8 cellular contexts compared by ENCODE assay signal in the genomic region with DNA sequence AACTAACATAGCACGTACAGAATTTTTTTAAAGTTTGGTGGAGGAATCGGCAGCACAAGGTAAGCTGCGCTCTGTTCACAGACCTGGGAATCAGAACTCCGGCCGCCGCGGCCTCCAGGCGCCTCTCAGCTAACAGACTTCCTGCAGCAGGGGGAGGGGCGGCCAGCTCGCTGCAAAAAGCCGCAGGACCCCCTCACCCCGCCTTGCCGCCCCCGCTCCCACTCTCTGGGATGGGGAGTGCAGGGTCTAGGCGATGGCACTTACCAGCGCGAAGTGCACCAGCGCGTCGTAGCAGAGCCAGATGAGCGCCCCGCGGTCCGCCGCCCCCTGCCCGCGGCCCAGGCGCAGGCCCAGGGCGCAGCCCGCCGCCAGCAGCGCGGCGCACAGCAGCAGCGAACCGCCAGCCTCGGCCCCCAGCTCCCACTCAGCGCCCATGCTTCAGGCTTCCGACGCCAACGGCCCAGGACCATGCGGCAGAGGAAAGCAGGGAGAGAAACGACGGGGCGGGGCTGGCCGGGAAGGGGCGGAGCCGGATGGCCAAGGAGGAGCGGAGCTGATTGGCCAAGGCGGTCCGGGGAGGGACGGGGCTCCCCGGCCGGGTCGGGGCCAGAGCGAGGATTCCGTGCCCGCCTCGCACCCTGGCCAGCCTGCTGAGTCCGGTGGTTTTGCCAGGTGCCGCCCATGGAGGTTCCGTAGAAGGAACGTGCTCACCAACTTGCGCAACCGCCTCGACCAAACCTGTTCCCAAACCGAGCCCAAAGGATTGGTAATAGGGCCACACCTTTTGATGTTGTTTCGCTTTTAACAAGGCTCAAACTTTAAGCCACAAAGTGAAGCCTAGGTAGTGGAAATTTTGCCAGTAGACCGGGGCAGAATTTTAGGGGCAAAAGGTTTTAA. TPM values are rescaled to one million over a fixed set of nuclear protein-coding genes. Genes with fewer than 3 reads are reported as not detected.
DNase-seq lines count a peak whose midpoint lies in the region; ATAC-seq and TF ChIP-seq lines count a peak whose summit lies in the region.

A gene (minus strand): TSS at position 497 of the 897 bp plus-strand sequence. CDS start 62 bp downstream, at position 435.

- CTCF ChIA-PET in activated CD8-positive, alpha-beta memory T cell treated with anti-CD3 and anti-CD28 coated beads, Interleukin-2, amount 10 ng/mL, durations not matched to agents 7 days and 5 days (lab: Charles Lee) = interaction anchor here (0.7 to 1.9 kb wide), 5 partner anchors 10 to 280 kb away, joined by 3 to 5 read pairs (median 5); a partner anchor contains a TSS

- peak; percentile 30 for TF ChIP-seq CTCF in endodermal cell (conservative IDR thresholded peaks at IDR 0.05)

- H3K9me3 ChIP-seq in NT2/D1 (ENCODE audit: insufficient read depth, low read length) (no peaks in the 10 kb centered on the region), endodermal cell (ENCODE audit: control insufficient read depth, low read length) (no peaks in the 10 kb centered on the region)

- H3K27ac Mint-ChIP-seq in activated CD8-positive, alpha-beta memory T cell treated with anti-CD3 and anti-CD28 coated beads, Interleukin-2, amount 10 ng/mL, durations not matched to agents 7 days and 5 days = peak within 1 kb of the TSS; percentile 81
- peak within 1 kb of the TSS; percentile 84 for H3K27ac Mint-ChIP-seq in endodermal cell

- peak; percentile 95 for ATAC-seq in GM19467 (IDR thresholded peaks at IDR 0.05; ENCODE audit: unreplicated experiment)
- peak; percentile 100 for ATAC-seq in activated CD8-positive, alpha-beta memory T cell treated with anti-CD3 and anti-CD28 coated beads, Interleukin-2, amount 10 ng/mL, durations not matched to agents 7 days and 5 days

- H3K4me1 ChIP-seq in NT2/D1 (ENCODE audit: insufficient read depth, insufficient read length) (no peaks in the 10 kb centered on the region), endodermal cell (ENCODE audit: control insufficient read depth, insufficient read depth, low read length) (peaks cover 4% of the 10 kb centered on the region)

- 2 to 7% methylated on average over 19 to 69 of the region's 69 CpGs for WGBS in endodermal cell (ENCODE audit: insufficient coverage in 1 of 2, insufficient read length in 1 of 2), 2 experiments

- peak within 1 kb of the TSS; percentile 87 for H3K27ac ChIP-seq in endodermal cell (ENCODE audit: low read depth, low read length)

- H3K4me3 Mint-ChIP-seq in activated CD8-positive, alpha-beta memory T cell treated with anti-CD3 and anti-CD28 coated beads, Interleukin-2, amount 10 ng/mL, durations not matched to agents 7 days and 5 days = peak within 1 kb of the TSS; percentile 89
- H3K4me3 Mint-ChIP-seq in endodermal cell = peak within 1 kb of the TSS; percentile 77

- H3K27me3 ChIP-seq in NT2/D1 (ENCODE audit: insufficient read depth, insufficient read length) (no peaks in the 10 kb centered on the region), endodermal cell (ENCODE audit: control insufficient read depth, insufficient read depth, low read length, poor library complexity, severe bottlenecking) (no peaks in the 10 kb centered on the region)

- peak; percentile 87 for DNase-seq in COLO829 (ENCODE audit: low spot score)
- peak; percentile 69 for DNase-seq in HPDE6-E6E7 (ENCODE audit: extremely low spot score)
- peak; percentile 83 for DNase-seq in NT2/D1 (ENCODE audit: low read depth, low spot score)
- DNase-seq in activated CD8-positive, alpha-beta memory T cell treated with anti-CD3 and anti-CD28 coated beads, Interleukin-2, amount 10 ng/mL, durations not matched to agents 7 days and 5 days = peak; percentile 93
- DNase-seq in endodermal cell = peak; percentile 99
- DNase-seq in mesenteric fat pad (ENCODE audit: low spot score) = peak; percentile 96
- DNase-seq in stimulated activated CD8-positive, alpha-beta memory T cell treated with anti-CD3 and anti-CD28 coated beads, Interleukin-15, amount 100 ng/mL, for 1 hour (ENCODE audit: low read depth) = peak; percentile 83

- H3K9ac ChIP-seq in NT2/D1 (ENCODE audit: insufficient read length, low read depth) (peak within 1 kb of the TSS; percentile 64), endodermal cell (ENCODE audit: extremely low read depth, low read length, poor library complexity, severe bottlenecking) (peak within 1 kb of the TSS; percentile 72)

- H3K36me3 Mint-ChIP-seq in activated CD8-positive, alpha-beta memory T cell treated with anti-CD3 and anti-CD28 coated beads, Interleukin-2, amount 10 ng/mL, durations not matched to agents 7 days and 5 days = peaks cover 16% of the 10 kb centered on the region
- peaks cover 17% of the 10 kb centered on the region for H3K36me3 Mint-ChIP-seq in endodermal cell (ENCODE audit: low read depth)

- no peaks in the 10 kb centered on the region for H3K27me3 Mint-ChIP-seq in activated CD8-positive, alpha-beta memory T cell treated with anti-CD3 and anti-CD28 coated beads, Interleukin-2, amount 10 ng/mL, durations not matched to agents 7 days and 5 days
- H3K27me3 Mint-ChIP-seq in endodermal cell (ENCODE audit: insufficient read depth) = no peaks in the 10 kb centered on the region

- peaks cover 25% of the 10 kb centered on the region for H3K4me1 Mint-ChIP-seq in activated CD8-positive, alpha-beta memory T cell treated with anti-CD3 and anti-CD28 coated beads, Interleukin-2, amount 10 ng/mL, durations not matched to agents 7 days and 5 days
- H3K4me1 Mint-ChIP-seq in endodermal cell = peaks cover 10% of the 10 kb centered on the region

- H3K4me3 ChIP-seq in NT2/D1 (ENCODE audit: insufficient read length, low read depth) = peak within 1 kb of the TSS; percentile 45
- peak within 1 kb of the TSS; percentile 99 for H3K4me3 ChIP-seq in endodermal cell (ENCODE audit: low read length)

- H3K36me3 ChIP-seq in NT2/D1 (ENCODE audit: insufficient read depth, insufficient read length, low read length) (peaks cover 10% of the 10 kb centered on the region), endodermal cell (ENCODE audit: control insufficient read depth, insufficient read depth, low read length) (peaks cover 14% of the 10 kb centered on the region)

- no peaks in the 10 kb centered on the region for H3K9me3 Mint-ChIP-seq in activated CD8-positive, alpha-beta memory T cell treated with anti-CD3 and anti-CD28 coated beads, Interleukin-2, amount 10 ng/mL, durations not matched to agents 7 days and 5 days (ENCODE audit: low read depth)
- no peaks in the 10 kb centered on the region for H3K9me3 Mint-ChIP-seq in endodermal cell

RNA-seq across cellular contexts. Expression of the gene that starts here (rescaled TPM):
- 10 to 100 TPM; 39.5 to 43.5 TPM for total RNA-seq in activated CD8-positive, alpha-beta memory T cell treated with anti-CD3 and anti-CD28 coated beads, Interleukin-2, amount 10 ng/mL, durations not matched to agents 7 days and 5 days
- total RNA-seq in endodermal cell (10 to 100 TPM; 60.2 to 85.2 TPM), mesenteric fat pad (25.3 TPM)
- polyA plus RNA-seq in endodermal cell (2013, experiment 1 of 2) = 96.3 TPM
- polyA plus RNA-seq in endodermal cell (2013, experiment 2 of 2) = 89.8 TPM

Comparison
In these comparisons a context has a peak if more than half of its experiments do, and no peak if none do; other contexts are left out.
1. Peak in every context shown above with its lines: DNase-seq, ATAC-seq, H3K4me3 ChIP-seq and H3K27ac ChIP-seq.